17 cellular contexts compared by ENCODE assay signal in the genomic region with DNA sequence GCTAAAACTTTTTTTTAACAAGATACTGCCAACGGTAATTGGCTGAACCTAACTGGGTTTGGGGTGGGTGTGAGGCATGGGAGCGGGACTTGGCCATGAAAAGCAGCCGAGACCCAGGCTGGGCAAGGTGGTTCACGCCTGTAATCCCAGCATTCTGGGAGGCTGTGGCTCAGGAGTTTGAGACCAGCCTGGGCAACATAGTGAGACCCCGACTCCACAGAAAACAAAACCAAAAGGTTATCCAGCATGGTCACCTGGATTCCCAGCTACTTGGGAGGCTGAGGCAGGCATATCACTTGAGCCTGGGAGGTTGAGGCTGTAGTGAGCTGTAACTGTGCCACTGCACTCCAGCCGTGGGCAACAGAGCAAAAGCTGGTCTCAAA.
"Had no signal": no experiment of that assay in that cellular context is flagged by ENCODE, and none has a peak within 500 bp of the region (broad histone marks: within the 10 kb centered on the region; RNA-seq: fewer than 3 reads in every experiment).

No MANE protein-coding gene starts in this region.

- H3K36me3 ChIP-seq: brain microvascular endothelial cell, transverse colon had no signal

- DNase-seq: activated CD4-positive, alpha-beta T cell treated with anti-CD3 and anti-CD28 coated beads, Interleukin-2, amount 10 ng/mL, durations not matched to agents 7 days and 5 days; activated CD4-positive, CD25-positive, alpha-beta regulatory T cell; activated CD8-positive, alpha-beta memory T cell treated with anti-CD3 and anti-CD28 coated beads for 24 hours; activated naive CD4-positive, alpha-beta T cell; activated naive CD8-positive, alpha-beta T cell treated with anti-CD3 and anti-CD28 coated beads, Interleukin-2, amount 10 ng/mL, durations not matched to agents 7 days and 5 days; brain microvascular endothelial cell; cortex of kidney; effector CD8-positive, alpha-beta T cell; foreskin keratinocyte; immature natural killer cell; mesenchymal stem cell; stimulated activated CD4-positive, alpha-beta T cell treated with anti-CD3 and anti-CD28 coated beads, Interleukin-15, amount 100 ng/mL, for 24 hours; stimulated activated CD4-positive, alpha-beta T cell treated with anti-CD3 and anti-CD28 coated beads, Interleukin-4, amount 100 ng/mL, for 1 hour; stimulated activated naive CD8-positive, alpha-beta T cell treated with anti-CD3 and anti-CD28 coated beads, Interleukin-15, Interleukin-2, amounts not matched to agents 100 U/mL and 50 U/mL, for 24 hours; transverse colon had no signal

- H3K79me2 ChIP-seq: parathyroid adenoma had no signal

- ATAC-seq: foreskin keratinocyte; stimulated activated naive CD8-positive, alpha-beta T cell treated with anti-CD3 and anti-CD28 coated beads, Interleukin-15, Interleukin-2, amounts not matched to agents 100 U/mL and 50 U/mL, for 24 hours had no signal

- H3K27me3 Mint-ChIP-seq: activated CD4-positive, alpha-beta T cell treated with anti-CD3 and anti-CD28 coated beads, Interleukin-2, amount 10 ng/mL, durations not matched to agents 7 days and 5 days; activated naive CD8-positive, alpha-beta T cell treated with anti-CD3 and anti-CD28 coated beads, Interleukin-2, amount 10 ng/mL, durations not matched to agents 7 days and 5 days; central memory CD8-positive, alpha-beta T cell had no signal

- H3K27ac Mint-ChIP-seq: activated naive CD8-positive, alpha-beta T cell treated with anti-CD3 and anti-CD28 coated beads, Interleukin-2, amount 10 ng/mL, durations not matched to agents 7 days and 5 days; immature natural killer cell had no signal

- H3K4me3 Mint-ChIP-seq: activated CD4-positive, alpha-beta T cell treated with anti-CD3 and anti-CD28 coated beads, Interleukin-2, amount 10 ng/mL, durations not matched to agents 7 days and 5 days; activated naive CD8-positive, alpha-beta T cell treated with anti-CD3 and anti-CD28 coated beads, Interleukin-2, amount 10 ng/mL, durations not matched to agents 7 days and 5 days; central memory CD8-positive, alpha-beta T cell; immature natural killer cell had no signal

- H3K9me3 ChIP-seq: transverse colon had no signal

- H3K36me3 Mint-ChIP-seq: activated naive CD8-positive, alpha-beta T cell treated with anti-CD3 and anti-CD28 coated beads, Interleukin-2, amount 10 ng/mL, durations not matched to agents 7 days and 5 days; immature natural killer cell had no signal

- H3K4me1 ChIP-seq: parathyroid adenoma, transverse colon had no signal

- H3K27me3 ChIP-seq: brain microvascular endothelial cell, transverse colon had no signal

- H3K4me1 Mint-ChIP-seq: activated CD4-positive, alpha-beta T cell treated with anti-CD3 and anti-CD28 coated beads, Interleukin-2, amount 10 ng/mL, durations not matched to agents 7 days and 5 days had no signal

- H3K27ac ChIP-seq: brain microvascular endothelial cell, foreskin keratinocyte, parathyroid adenoma, transverse colon had no signal

- H3K9me3 Mint-ChIP-seq: activated CD4-positive, alpha-beta T cell treated with anti-CD3 and anti-CD28 coated beads, Interleukin-2, amount 10 ng/mL, durations not matched to agents 7 days and 5 days; activated naive CD8-positive, alpha-beta T cell treated with anti-CD3 and anti-CD28 coated beads, Interleukin-2, amount 10 ng/mL, durations not matched to agents 7 days and 5 days; central memory CD8-positive, alpha-beta T cell; immature natural killer cell had no signal

- H3K9ac ChIP-seq: parathyroid adenoma had no signal

- H3K4me3 ChIP-seq: transverse colon had no signal

- H2AFZ ChIP-seq: parathyroid adenoma had no signal
